ENCODE assay signal across 17 cellular contexts in genomic region chr4:82450966-82451755, GRCh38. TPM values are rescaled to one million over a fixed set of nuclear protein-coding genes. Genes with fewer than 3 reads are reported as not detected.
DNase-seq lines count a peak whose midpoint lies in the region; ATAC-seq lines count a peak whose summit lies in the region.
"Had no signal": no experiment of that assay in that cellular context is flagged by ENCODE, and none has a peak within 500 bp of the region (broad histone marks: within the 10 kb centered on the region; RNA-seq: fewer than 3 reads in every experiment).

No MANE protein-coding gene starts in this region.

- no peaks in the 10 kb centered on the region for H3K79me2 ChIP-seq in trophoblast cell (ENCODE audit: control insufficient read depth, insufficient read depth, low read length, poor library complexity)

- no peak overlapping the region for H3K23ac ChIP-seq in trophoblast cell (ENCODE audit: low read length)

- no peak overlapping the region for H4K8ac ChIP-seq in trophoblast cell (ENCODE audit: low read depth, low read length)

- no CpG with 5 or more reads among the region's 13 CpGs for WGBS in trophoblast cell (ENCODE audit: extremely low coverage, insufficient coverage, insufficient read length)

- H3K9me3 Mint-ChIP-seq in activated T-cell treated with anti-CD3 and anti-CD28 coated beads, Interleukin-2, amount 50 U/mL, for 72 hours: no peaks in the 10 kb centered on the region
- H3K9me3 Mint-ChIP-seq in activated T-cell treated with anti-CD3 and anti-CD28 coated beads, Interleukin-2, amount 50 U/mL, for 4 hours: no peaks in the 10 kb centered on the region
- no peaks in the 10 kb centered on the region for H3K9me3 Mint-ChIP-seq in central memory CD8-positive, alpha-beta T cell
- H3K9me3 Mint-ChIP-seq: CD8-positive, alpha-beta memory T cell; HFFc6 had no signal

- no peaks in the 10 kb centered on the region for H3K9me3 ChIP-seq in trophoblast cell (ENCODE audit: insufficient read depth, low read depth, low read length)

- H2BK120ac ChIP-seq in trophoblast cell (ENCODE audit: insufficient read depth, low read length, poor library complexity): no peak overlapping the region

- no peak overlapping the region for H3K4me3 Mint-ChIP-seq in activated T-cell treated with anti-CD3 and anti-CD28 coated beads, Interleukin-2, amount 50 U/mL, for 72 hours
- no peak overlapping the region for H3K4me3 Mint-ChIP-seq in activated T-cell treated with anti-CD3 and anti-CD28 coated beads, Interleukin-2, amount 50 U/mL, for 4 hours
- H3K4me3 Mint-ChIP-seq in central memory CD8-positive, alpha-beta T cell: no peak overlapping the region
- H3K4me3 Mint-ChIP-seq: CD8-positive, alpha-beta memory T cell; HFFc6 had no signal

- H4K91ac ChIP-seq in trophoblast cell (ENCODE audit: low read depth, low read length): no peak overlapping the region

- H2BK5ac ChIP-seq in trophoblast cell (ENCODE audit: low read depth, low read length, poor library complexity): no peak overlapping the region

- peaks cover 2% of the 10 kb centered on the region for H3K79me1 ChIP-seq in trophoblast cell (ENCODE audit: low read length)

- no peak for DNase-seq in activated T-cell treated with anti-CD3 and anti-CD28 coated beads, Interleukin-2, amount 50 U/mL, for 72 hours
- no peak for DNase-seq in activated T-cell treated with anti-CD3 and anti-CD28 coated beads, Interleukin-2, amount 50 U/mL, for 4 hours
- DNase-seq in SK-MEL-5 (ENCODE audit: low read depth, low spot score) (peak; percentile 31), trophoblast cell (peak; percentile 80 to 88), DMS79 (lab: John Stamatoyannopoulos, UW) (no peak)
- DNase-seq in central memory CD8-positive, alpha-beta T cell (ENCODE audit: low spot score in 2 of 2): no peak
- DNase-seq: CD8-positive, alpha-beta memory T cell; EL; HFFc6; MM.1S; NCI-H1105 treated with DMSO at 0.1 percent for 48 hours; NCI-H187; NCI-H82 had no signal

- H3K4me3 ChIP-seq in trophoblast cell (ENCODE audit: low read depth, low read length): peak overlapping the region; percentile 58

- H3K27ac Mint-ChIP-seq in activated T-cell treated with anti-CD3 and anti-CD28 coated beads, Interleukin-2, amount 50 U/mL, for 72 hours: peak overlapping the region; percentile 51
- peak overlapping the region; percentile 52 for H3K27ac Mint-ChIP-seq in central memory CD8-positive, alpha-beta T cell (ENCODE audit: low read depth)
- H3K27ac Mint-ChIP-seq: HFFc6 had no signal

- H3K9ac ChIP-seq in trophoblast cell (ENCODE audit: low read length): peak overlapping the region; percentile 32

- no peak overlapping the region for H3K4ac ChIP-seq in trophoblast cell (ENCODE audit: low read depth, low read length)

- no peak overlapping the region for H2AFZ ChIP-seq in trophoblast cell (ENCODE audit: insufficient read depth, low read length, poor library complexity)

- peaks cover 12% of the 10 kb centered on the region for H3K4me1 Mint-ChIP-seq in activated T-cell treated with anti-CD3 and anti-CD28 coated beads, Interleukin-2, amount 50 U/mL, for 72 hours (ENCODE audit: low read depth)
- peaks cover 6% of the 10 kb centered on the region for H3K4me1 Mint-ChIP-seq in activated T-cell treated with anti-CD3 and anti-CD28 coated beads, Interleukin-2, amount 50 U/mL, for 4 hours (ENCODE audit: low read depth)
- H3K4me1 Mint-ChIP-seq in central memory CD8-positive, alpha-beta T cell: peaks cover 14% of the 10 kb centered on the region

- no peak for ATAC-seq in activated T-cell treated with anti-CD3 and anti-CD28 coated beads, Interleukin-2, amount 50 U/mL, for 72 hours (replicated peaks in 1 of 2)
- ATAC-seq in activated T-cell treated with anti-CD3 and anti-CD28 coated beads, Interleukin-2, amount 50 U/mL, for 4 hours: no peak
- ATAC-seq in central memory CD8-positive, alpha-beta T cell (replicated peaks; ENCODE audit: extremely low read depth, poor library complexity, severe bottlenecking): no peak
- ATAC-seq in HG02759 (IDR thresholded peaks at IDR 0.05; ENCODE audit: unreplicated experiment) (no peak), GM19035 (IDR thresholded peaks at IDR 0.05; ENCODE audit: unreplicated experiment) (no peak)
- ATAC-seq: Panc1, Right ventricle myocardium inferior had no signal

- peaks cover 21 to 24% of the 10 kb centered on the region in 2 experiments for H3K36me3 ChIP-seq in trophoblast cell (ENCODE audit: control insufficient read depth in 1 of 2, insufficient read depth in 2 of 2, low read length in 2 of 2)

- peaks cover 12 to 37% of the 10 kb centered on the region in 2 donors for H3K36me3 Mint-ChIP-seq in activated T-cell treated with anti-CD3 and anti-CD28 coated beads, Interleukin-2, amount 50 U/mL, for 72 hours (ENCODE audit: insufficient read depth in 2 of 2)
- H3K36me3 Mint-ChIP-seq in activated T-cell treated with anti-CD3 and anti-CD28 coated beads, Interleukin-2, amount 50 U/mL, for 4 hours (ENCODE audit: insufficient read depth): peaks cover 37% of the 10 kb centered on the region
- peaks cover 64% of the 10 kb centered on the region for H3K36me3 Mint-ChIP-seq in central memory CD8-positive, alpha-beta T cell (ENCODE audit: insufficient read depth)

- H3K14ac ChIP-seq in trophoblast cell (ENCODE audit: low read length): no peak overlapping the region

- no peaks in the 10 kb centered on the region for H3K27me3 Mint-ChIP-seq in activated T-cell treated with anti-CD3 and anti-CD28 coated beads, Interleukin-2, amount 50 U/mL, for 72 hours (ENCODE audit: low read depth)
- H3K27me3 Mint-ChIP-seq in activated T-cell treated with anti-CD3 and anti-CD28 coated beads, Interleukin-2, amount 50 U/mL, for 4 hours (ENCODE audit: low read depth): no peaks in the 10 kb centered on the region
- H3K27me3 Mint-ChIP-seq in central memory CD8-positive, alpha-beta T cell: no peaks in the 10 kb centered on the region
- H3K27me3 Mint-ChIP-seq: CD8-positive, alpha-beta memory T cell had no signal

- H3K4me2 ChIP-seq in trophoblast cell (ENCODE audit: low read length): no peak overlapping the region

- no peak overlapping the region for H4K12ac ChIP-seq in trophoblast cell (ENCODE audit: low read depth, low read length)

- H3K27ac ChIP-seq in trophoblast cell (ENCODE audit: low read depth, low read length): no peak overlapping the region

- H3K27me3 ChIP-seq in trophoblast cell (ENCODE audit: insufficient read depth, low read length): no peaks in the 10 kb centered on the region

- H3K18ac ChIP-seq in trophoblast cell (ENCODE audit: low read length): no peak overlapping the region

- no peak overlapping the region for H2AK5ac ChIP-seq in trophoblast cell (ENCODE audit: low read length)

- in situ Hi-C loops in SK-MEL-5 (cut with HindIII; ENCODE audit: low pct_unique_long_range_greater_than_20kb, low sequenced_read_pairs): no loop called here

- H2BK12ac ChIP-seq in trophoblast cell (ENCODE audit: low read length): no peak overlapping the region

- H3K4me1 ChIP-seq in trophoblast cell (ENCODE audit: control insufficient read depth in 1 of 2, insufficient read depth in 2 of 2, low read length in 2 of 2): peaks cover 0 to 2% of the 10 kb centered on the region in 2 experiments

RNA-seq across cellular contexts. Expression of gene ENOPH1, which starts 20.8 kb away (rescaled TPM):
- 10 to 100 TPM; 57.0 to 67.8 TPM for total RNA-seq in activated T-cell treated with anti-CD3 and anti-CD28 coated beads, Interleukin-2, amount 50 U/mL, for 72 hours
- 10 to 100 TPM; 75.3 to 96.4 (median 86.0) TPM for total RNA-seq in activated T-cell treated with anti-CD3 and anti-CD28 coated beads, Interleukin-2, amount 50 U/mL, for 4 hours
- total RNA-seq in SK-MEL-5 (2014; rRNA removed; shearing (Covaris generic)): 53.4 and 54.9 TPM in 2 replicates
- polyA plus RNA-seq in SK-MEL-5 (2015; cell fraction: cytosol; rRNA removed): 40.0 and 52.2 TPM in 2 replicates
- 10.9 and 15.7 TPM in 2 replicates for polyA plus RNA-seq in SK-MEL-5 (2015; cell fraction: nucleus; rRNA removed)
- 23.2 and 23.9 TPM in 2 replicates for polyA plus RNA-seq in trophoblast cell (2013)

RNA-seq across cellular contexts. Expression of gene HNRNPDL, which starts 20.9 kb away (rescaled TPM):
- total RNA-seq in activated T-cell treated with anti-CD3 and anti-CD28 coated beads, Interleukin-2, amount 50 U/mL, for 72 hours: 100 to 1,000 TPM; 222 to 262 TPM
- 100 to 1,000 TPM; 682 to 719 (median 695) TPM for total RNA-seq in activated T-cell treated with anti-CD3 and anti-CD28 coated beads, Interleukin-2, amount 50 U/mL, for 4 hours
- 169 and 179 TPM in 2 replicates for total RNA-seq in SK-MEL-5 (2014; rRNA removed; shearing (Covaris generic))
- 227 and 249 TPM in 2 replicates for polyA plus RNA-seq in SK-MEL-5 (2015; cell fraction: cytosol; rRNA removed)
- polyA plus RNA-seq in SK-MEL-5 (2015; cell fraction: nucleus; rRNA removed): 926 and 1,158 TPM in 2 replicates
- polyA plus RNA-seq in trophoblast cell (2013): 325 and 327 TPM in 2 replicates

Comparison
In these comparisons a context has a peak if more than half of its experiments do, and no peak if none do; other contexts are left out.
1. DNase-seq: peak in SK-MEL-5 (single experiment) and trophoblast cell (2 of 2); none in activated T-cell treated with anti-CD3 and anti-CD28 coated beads, Interleukin-2, amount 50 U/mL, for 72 hours (0 of 2), activated T-cell treated with anti-CD3 and anti-CD28 coated beads, Interleukin-2, amount 50 U/mL, for 4 hours (single experiment), central memory CD8-positive, alpha-beta T cell (0 of 2) and DMS79 (single experiment).